Comparison of ENCODE assay signal across 19 cellular contexts in the genomic region with DNA sequence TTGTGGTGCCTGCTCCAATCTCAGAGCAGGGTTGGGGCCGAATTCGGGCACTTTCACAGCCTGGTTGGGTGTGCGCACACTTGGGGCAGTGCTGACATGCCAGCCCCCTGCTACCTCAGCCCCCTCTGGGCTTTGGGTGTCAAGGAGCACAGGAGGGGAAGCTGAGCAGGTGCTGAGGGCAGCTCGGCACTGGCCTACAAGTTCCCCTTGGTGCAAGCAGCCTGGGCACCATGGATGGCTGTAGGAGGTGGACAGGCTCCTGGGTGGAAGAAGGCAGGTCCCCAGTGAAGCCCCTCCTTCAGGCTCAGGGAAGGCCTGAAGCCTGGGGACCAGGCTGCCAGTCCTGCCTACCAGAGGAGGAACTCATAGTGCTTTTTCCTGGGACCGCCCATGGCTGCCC.
DNase-seq lines count a peak whose midpoint lies in the region; ATAC-seq, FAIRE-seq and TF ChIP-seq lines count a peak whose summit lies in the region.
"Had no signal": no experiment of that assay in that cellular context is flagged by ENCODE, and none has a peak within 500 bp of the region (broad histone marks: within the 10 kb centered on the region; RNA-seq: fewer than 3 reads in every experiment).

No MANE protein-coding gene starts in this region.

- H3K4ac ChIP-seq in H9 (ENCODE audit: low read depth, low read length) (no peak overlapping the region), trophoblast cell (ENCODE audit: low read depth, low read length) (no peak overlapping the region)

- H4K91ac ChIP-seq in H9 (ENCODE audit: insufficient read length, low read depth, low read length) (no peak overlapping the region), trophoblast cell (ENCODE audit: low read depth, low read length) (peak overlapping the region; percentile 42)

- H3K27me3 Mint-ChIP-seq in H9 (ENCODE audit: low read depth), result no peaks in the 10 kb centered on the region
- H3K27me3 Mint-ChIP-seq: CD4-positive, alpha-beta memory T cell had no signal

- H3K27ac Mint-ChIP-seq in H9, result no peak overlapping the region
- H3K27ac Mint-ChIP-seq: CD4-positive, alpha-beta memory T cell; HFFc6 had no signal

- H4K8ac ChIP-seq in H9 (replicated peaks; ENCODE audit: insufficient read length, low read depth, low read length) (no peak overlapping the region), trophoblast cell (ENCODE audit: low read depth, low read length) (no peak overlapping the region)

- peaks cover 63 to 66% of the 10 kb centered on the region in 2 experiments for H3K4me1 Mint-ChIP-seq in H9
- H3K4me1 Mint-ChIP-seq: CD4-positive, alpha-beta memory T cell had no signal

- H3K36me3 ChIP-seq in kidney (ENCODE audit: control insufficient read depth in 1 of 2, insufficient read depth in 2 of 2, low read length in 2 of 2) (no peaks in the 10 kb centered on the region), trophoblast cell (ENCODE audit: control insufficient read depth in 1 of 2, insufficient read depth in 2 of 2, low read length in 2 of 2) (no peaks in the 10 kb centered on the region), upper lobe of right lung (no peaks in the 10 kb centered on the region)
- H3K36me3 ChIP-seq: HAP-1 had no signal

- H2AFZ ChIP-seq in H9 (ENCODE audit: low read length), result no peak overlapping the region
- H2AFZ ChIP-seq in trophoblast cell (ENCODE audit: insufficient read depth, low read length, poor library complexity), result no peak overlapping the region
- H2AFZ ChIP-seq: GM23248 had no signal

- H3K56ac ChIP-seq in H9 (ENCODE audit: insufficient read length, low read depth, low read length), result no peak overlapping the region

- H3K36me3 Mint-ChIP-seq in H9 (ENCODE audit: insufficient read depth in 1 of 3, low read depth in 3 of 3), result peaks cover 0 to 5% (median 0%) of the 10 kb centered on the region in 3 experiments; a peak in 3 of 7 replicates
- H3K36me3 Mint-ChIP-seq: CD4-positive, alpha-beta memory T cell had no signal

- H3K9me3 ChIP-seq in H9 (ENCODE audit: control insufficient read depth, low read depth, low read length) (no peaks in the 10 kb centered on the region), kidney (ENCODE audit: control insufficient read depth in 1 of 2, low read length in 2 of 2) (no peaks in the 10 kb centered on the region), trophoblast cell (ENCODE audit: insufficient read depth, low read depth, low read length) (peaks cover 3% of the 10 kb centered on the region), upper lobe of right lung (no peaks in the 10 kb centered on the region)
- H3K9me3 ChIP-seq: A549, HAP-1 had no signal

- H3K9ac ChIP-seq in H9 (ENCODE audit: extremely low read depth, insufficient read length, low read length) (no peak overlapping the region), kidney (ENCODE audit: low read length in 2 of 2) (no peak overlapping the region), trophoblast cell (ENCODE audit: low read length) (no peak overlapping the region)
- H3K9ac ChIP-seq: GM23248 had no signal

- H3K27me3 ChIP-seq in H9 (ENCODE audit: insufficient read depth, low read length) (no peaks in the 10 kb centered on the region), trophoblast cell (ENCODE audit: insufficient read depth, low read length) (no peaks in the 10 kb centered on the region), upper lobe of right lung (no peaks in the 10 kb centered on the region)

- FAIRE-seq in kidney (lab: Jason Lieb, UNC), result no peak
- FAIRE-seq: A549, GM12892 had no signal

- H3K4me2 ChIP-seq in H9 (ENCODE audit: insufficient read depth, insufficient read length, low read length), result no peak overlapping the region
- no peak overlapping the region for H3K4me2 ChIP-seq in trophoblast cell (ENCODE audit: low read length)
- H3K4me2 ChIP-seq: A549 had no signal

- intact Hi-C loops in kidney (cut with DNase I), result no loop called here
- intact Hi-C loops in upper lobe of right lung (cut with DNase I), result no loop called here

- H3K23ac ChIP-seq in H9 (ENCODE audit: insufficient read length, low read depth, low read length) (no peak overlapping the region), trophoblast cell (ENCODE audit: low read length) (no peak overlapping the region)

- H3K27ac ChIP-seq in H9 (ENCODE audit: insufficient read length, low read depth, low read length) (no peak overlapping the region), kidney (ENCODE audit: low read depth in 2 of 2, low read length in 2 of 2) (no peak overlapping the region), trophoblast cell (ENCODE audit: low read depth, low read length) (no peak overlapping the region), upper lobe of right lung (no peak overlapping the region)
- H3K27ac ChIP-seq: A549, GM23248 had no signal

- H4K20me1 ChIP-seq in H9 (ENCODE audit: control insufficient read depth, insufficient read depth, insufficient read length), result no peaks in the 10 kb centered on the region

- H3K23me2 ChIP-seq in H9 (ENCODE audit: insufficient read length, low read depth, low read length, poor library complexity, severe bottlenecking), result no peaks in the 10 kb centered on the region

- no peak overlapping the region for H4K5ac ChIP-seq in H9 (ENCODE audit: insufficient read length, low read depth, low read length)

- H2BK5ac ChIP-seq in H9 (ENCODE audit: insufficient read length, low read length) (no peak overlapping the region), trophoblast cell (ENCODE audit: low read depth, low read length, poor library complexity) (no peak overlapping the region)

- H3K4me3 ChIP-seq in kidney (ENCODE audit: low read length in 2 of 2) (no peak overlapping the region), trophoblast cell (ENCODE audit: low read depth, low read length) (no peak overlapping the region), upper lobe of right lung (no peak overlapping the region)
- H3K4me3 ChIP-seq: A549, GM23248, HAP-1 had no signal

- H3T11ph ChIP-seq in H9 (ENCODE audit: low read length), result no peak overlapping the region

- no CpG with 5 or more reads among the region's 5 CpGs for WGBS in H9 (ENCODE audit: extremely low coverage, insufficient read length, low lambda C conversion rate)
- WGBS in trophoblast cell (ENCODE audit: extremely low coverage, insufficient coverage, insufficient read length), result no CpG with 5 or more reads among the region's 5 CpGs

- no peak overlapping the region for H3K14ac ChIP-seq in H9 (ENCODE audit: insufficient read depth, low read length)
- H3K14ac ChIP-seq in trophoblast cell (ENCODE audit: low read length), result no peak overlapping the region

- TF ChIP-seq CTCF in H9 (conservative IDR thresholded peaks at IDR 0.05) (no peak), kidney (IDR thresholded peaks at IDR 0.05; ENCODE audit: borderline replicate concordance, extremely low read depth, insufficient read depth) (no peak), upper lobe of right lung (IDR thresholded peaks at IDR 0.05) (no peak), omental fat pad (IDR thresholded peaks at IDR 0.05) (no peak)

- no peak overlapping the region for H2BK15ac ChIP-seq in H9 (ENCODE audit: low read depth, low read length)

- H2AK5ac ChIP-seq in H9 (ENCODE audit: insufficient read length, low read length) (no peak overlapping the region), trophoblast cell (ENCODE audit: low read length) (no peak overlapping the region)

- H3K79me1 ChIP-seq in H9 (ENCODE audit: insufficient read depth, low read depth, low read length, poor library complexity, severe bottlenecking), result no peaks in the 10 kb centered on the region
- H3K79me1 ChIP-seq in trophoblast cell (ENCODE audit: low read length), result peaks cover 9% of the 10 kb centered on the region

- no peak overlapping the region for H4K12ac ChIP-seq in trophoblast cell (ENCODE audit: low read depth, low read length)

- H3K79me2 ChIP-seq in H9 (ENCODE audit: insufficient read depth, low read length), result no peaks in the 10 kb centered on the region
- peaks cover 2% of the 10 kb centered on the region for H3K79me2 ChIP-seq in trophoblast cell (ENCODE audit: control insufficient read depth, insufficient read depth, low read length, poor library complexity)

- H2BK120ac ChIP-seq in H9 (ENCODE audit: low read depth, low read length, poor library complexity, severe bottlenecking), result no peak overlapping the region
- no peak overlapping the region for H2BK120ac ChIP-seq in trophoblast cell (ENCODE audit: insufficient read depth, low read length, poor library complexity)

- no peak overlapping the region for H2BK12ac ChIP-seq in H9 (ENCODE audit: insufficient read length, low read depth, low read length)
- peak overlapping the region; percentile 62 for H2BK12ac ChIP-seq in trophoblast cell (ENCODE audit: low read length)

- no peak overlapping the region for H3K4me3 Mint-ChIP-seq in H9
- H3K4me3 Mint-ChIP-seq: CD4-positive, alpha-beta memory T cell; HFFc6 had no signal

- H3K4me1 ChIP-seq in H9 (ENCODE audit: insufficient read depth, low read length), result peaks cover 9% of the 10 kb centered on the region
- H3K4me1 ChIP-seq in kidney (ENCODE audit: control insufficient read depth in 1 of 2, insufficient read depth in 1 of 2, low read depth in 1 of 2, low read length in 2 of 2), result no peaks in the 10 kb centered on the region
- H3K4me1 ChIP-seq in trophoblast cell (ENCODE audit: control insufficient read depth in 1 of 2, insufficient read depth in 2 of 2, low read length in 2 of 2), result peaks cover 7 to 13% of the 10 kb centered on the region in 2 experiments
- H3K4me1 ChIP-seq in upper lobe of right lung, result peaks cover 2% of the 10 kb centered on the region

- H3K9me3 Mint-ChIP-seq in H9, result peaks cover 0 to 2% of the 10 kb centered on the region in 2 experiments; a peak in 1 of 5 replicates
- H3K9me3 Mint-ChIP-seq: HFFc6 had no signal

- ATAC-seq in upper lobe of right lung (peak; percentile 20), omental fat pad (ENCODE audit: low FRiP score) (no peak)
- ATAC-seq: A549 had no signal

- DNase-seq in H9 (no peak), kidney (peak; percentile 57), trophoblast cell (no peak), upper lobe of right lung (no peak), NOMO-1 treated with DMSO at 0.1 percent for 48 hours (lab: John Stamatoyannopoulos, UW; ENCODE audit: unreplicated experiment) (no peak), omental fat pad (ENCODE audit: low spot score) (no peak), superior temporal gyrus (ENCODE audit: extremely low spot score) (no peak)
- DNase-seq: 8988T; C1 segment of cervical spinal cord; Calu3; CD4-positive, alpha-beta memory T cell; COR-L47; DMS53; DMS79 treated with DMSO at 0.1 percent for 48 hours; GM23248; HFFc6 had no signal

- peak overlapping the region; percentile 21 for H3K18ac ChIP-seq in H9 (ENCODE audit: insufficient read length, low read depth, low read length)
- no peak overlapping the region for H3K18ac ChIP-seq in trophoblast cell (ENCODE audit: low read length)

- no peak overlapping the region for H2BK20ac ChIP-seq in H9 (ENCODE audit: low read depth, low read length, poor library complexity, severe bottlenecking)
